1 cellular context compared by ENCODE assay signal in genomic region chr19:44903602-44904425, GRCh38.
TF ChIP-seq lines count a peak whose summit lies in the region.

No MANE protein-coding gene starts in this region.

TF ChIP-seq in HepG2, 621 proteins besides CTCF, POLR2A, EP300 and RAD21 (continued from another document and continues in another):
- TF ChIP-seq ZGPAT (CRISPR knock-in tag; IDR thresholded peaks at IDR 0.05): peak; percentile 72
- TF ChIP-seq ZZZ3 (CRISPR knock-in tag; IDR thresholded peaks at IDR 0.05; ENCODE audit: borderline replicate concordance): 0 out of 2 replicates have a peak, but pooled peaks have one; percentile 42
- no peak; the same call in 1 of the 2 replicates for TF ChIP-seq KMT2A (CRISPR knock-in tag; IDR thresholded peaks at IDR 0.05)
- TF ChIP-seq ZMYM3 (CRISPR knock-in tag; IDR thresholded peaks at IDR 0.05): peak; percentile 88
- no peak for TF ChIP-seq CEBPZ (IDR thresholded peaks at IDR 0.05; ENCODE audit: low read length)
- no peak for TF ChIP-seq NR0B2 (CRISPR knock-in tag; IDR thresholded peaks at IDR 0.05)
- TF ChIP-seq ZBTB4 (CRISPR knock-in tag; IDR thresholded peaks at IDR 0.05; ENCODE audit: borderline replicate concordance): peak; percentile 84; the same call in 1 of the 2 replicates
- TF ChIP-seq BATF2 (CRISPR knock-in tag; IDR thresholded peaks at IDR 0.05): no peak; the same call in 1 of the 2 replicates
- TF ChIP-seq TERF1 (CRISPR knock-in tag; IDR thresholded peaks at IDR 0.05): no peak
- no peak for TF ChIP-seq GRHL1 (CRISPR knock-in tag; conservative IDR thresholded peaks at IDR 0.05)
- no peak for TF ChIP-seq ZNF446 (CRISPR knock-in tag; IDR thresholded peaks at IDR 0.05)
- no peak; the same call in 1 of the 2 replicates for TF ChIP-seq ZNF772 (CRISPR knock-in tag; IDR thresholded peaks at IDR 0.05)
- TF ChIP-seq ZNF777 (CRISPR knock-in tag; IDR thresholded peaks at IDR 0.05): no peak
- TF ChIP-seq AHR (CRISPR knock-in tag; IDR thresholded peaks at IDR 0.05): no peak
- no peak for TF ChIP-seq ZNF672 (CRISPR knock-in tag; IDR thresholded peaks at IDR 0.05)
- peak; percentile 35; the same call in 1 of the 2 replicates for TF ChIP-seq RFXAP (CRISPR knock-in tag; IDR thresholded peaks at IDR 0.05; ENCODE audit: borderline replicate concordance)
- 0 out of 2 replicates have a peak, but pooled peaks have one; percentile 27 for TF ChIP-seq ZNF878 (CRISPR knock-in tag; IDR thresholded peaks at IDR 0.05)
- no peak for TF ChIP-seq PLSCR1 (CRISPR knock-in tag; IDR thresholded peaks at IDR 0.05; ENCODE audit: borderline replicate concordance)
- no peak; the same call in 1 of the 2 replicates for TF ChIP-seq KDM5B (CRISPR knock-in tag; IDR thresholded peaks at IDR 0.05; ENCODE audit: borderline replicate concordance)
- no peak for TF ChIP-seq ZNF432 (CRISPR knock-in tag; IDR thresholded peaks at IDR 0.05; ENCODE audit: borderline replicate concordance)
- peak; percentile 42; the same call in 1 of the 2 replicates for TF ChIP-seq MAX (IDR thresholded peaks at IDR 0.05)
- no peak for TF ChIP-seq SRSF9 (IDR thresholded peaks at IDR 0.05; ENCODE audit: borderline replicate concordance, insufficient read depth, low read depth, low read length, poor library complexity, severe bottlenecking)
- TF ChIP-seq NKX3-1 (CRISPR knock-in tag; IDR thresholded peaks at IDR 0.05): no peak
- no peak for TF ChIP-seq CERS6 (CRISPR knock-in tag; IDR thresholded peaks at IDR 0.05)
- no peak for TF ChIP-seq FIP1L1 (IDR thresholded peaks at IDR 0.05; ENCODE audit: borderline replicate concordance, insufficient read depth, low read depth, low read length)
- TF ChIP-seq ZNF563 (CRISPR knock-in tag; IDR thresholded peaks at IDR 0.05): no peak
- TF ChIP-seq ZNF605 (CRISPR knock-in tag; IDR thresholded peaks at IDR 0.05): peak; percentile 66
- TF ChIP-seq ZNF674 (CRISPR knock-in tag; IDR thresholded peaks at IDR 0.05; ENCODE audit: low read depth): no peak
- peak; percentile 23; the same call in 1 of the 2 replicates for TF ChIP-seq ZNF317 (CRISPR knock-in tag; IDR thresholded peaks at IDR 0.05)
- TF ChIP-seq ZMYM4 (CRISPR knock-in tag; IDR thresholded peaks at IDR 0.05): peak; percentile 82
- TF ChIP-seq ZSCAN20 (CRISPR knock-in tag; IDR thresholded peaks at IDR 0.05; ENCODE audit: borderline replicate concordance): no peak
- TF ChIP-seq ZNF781 (CRISPR knock-in tag; IDR thresholded peaks at IDR 0.05; ENCODE audit: borderline replicate concordance, not compliant biosample characterization): no peak
- no peak; the same call in 1 of the 2 replicates for TF ChIP-seq ZNF616 (CRISPR knock-in tag; IDR thresholded peaks at IDR 0.05; ENCODE audit: low read depth)
- no peak; the same call in 1 of the 2 replicates for TF ChIP-seq ADNP (CRISPR knock-in tag; IDR thresholded peaks at IDR 0.05)
- no peak for TF ChIP-seq FUBP1 (CRISPR knock-in tag; IDR thresholded peaks at IDR 0.05; ENCODE audit: borderline replicate concordance)
- TF ChIP-seq KLF9 (CRISPR knock-in tag; IDR thresholded peaks at IDR 0.05; ENCODE audit: low read depth): no peak
- TF ChIP-seq GFI1 (CRISPR knock-in tag; IDR thresholded peaks at IDR 0.05; ENCODE audit: borderline replicate concordance): peak; percentile 65; the same call in 1 of the 2 replicates
- TF ChIP-seq SP140L (CRISPR knock-in tag; IDR thresholded peaks at IDR 0.05; ENCODE audit: borderline replicate concordance): 0 out of 2 replicates have a peak, but pooled peaks have one; percentile 38
- TF ChIP-seq ZNF256 (CRISPR knock-in tag; conservative IDR thresholded peaks at IDR 0.05): no peak
- peak; percentile 48 for TF ChIP-seq XRCC5 (optimal IDR thresholded peaks at IDR 0.05; ENCODE audit: low read length)
- peak; percentile 56; the same call in 1 of the 2 replicates for TF ChIP-seq SP5 (CRISPR knock-in tag; IDR thresholded peaks at IDR 0.05; ENCODE audit: borderline replicate concordance, low read depth)
- TF ChIP-seq GABPA (IDR thresholded peaks at IDR 0.05; ENCODE audit: low read depth, low read length): no peak
- peak; percentile 63 for TF ChIP-seq GABPA (CRISPR knock-in tag; IDR thresholded peaks at IDR 0.05; ENCODE audit: low read depth)
- TF ChIP-seq ZNF280B (CRISPR knock-in tag; IDR thresholded peaks at IDR 0.05; ENCODE audit: borderline replicate concordance): peak; percentile 83; the same call in 1 of the 2 replicates
